Comparison of ENCODE assay signal across 15 cellular contexts in genomic region chr5:173233347-173234128, GRCh38. TPM values are rescaled to one million over a fixed set of nuclear protein-coding genes. Genes with fewer than 3 reads are reported as not detected.
DNase-seq lines count a peak whose midpoint lies in the region; ATAC-seq and TF ChIP-seq lines count a peak whose summit lies in the region.
"Had no signal": no experiment of that assay in that cellular context is flagged by ENCODE, and none has a peak within 500 bp of the region (broad histone marks: within the 10 kb centered on the region; RNA-seq: fewer than 3 reads in every experiment).

No MANE protein-coding gene starts in this region.

- H2AFZ ChIP-seq in trophoblast cell (ENCODE audit: insufficient read depth, low read length, poor library complexity), result no peak overlapping the region

- no peak overlapping the region for H2BK120ac ChIP-seq in trophoblast cell (ENCODE audit: insufficient read depth, low read length, poor library complexity)

- H2BK5ac ChIP-seq in trophoblast cell (ENCODE audit: low read depth, low read length, poor library complexity), result no peak overlapping the region

- H3K18ac ChIP-seq in trophoblast cell (ENCODE audit: low read length), result no peak overlapping the region

- no peak overlapping the region for H4K8ac ChIP-seq in trophoblast cell (ENCODE audit: low read depth, low read length)

- peak overlapping the region; percentile 28 for H3K4me2 ChIP-seq in trophoblast cell (ENCODE audit: low read length)
- H3K4me2 ChIP-seq: KMS-11 had no signal

- no peak for TF ChIP-seq POLR2A in esophagus muscularis mucosa (IDR thresholded peaks at IDR 0.05; ENCODE audit: low read depth)
- no peak for TF ChIP-seq POLR2A in prostate gland (IDR thresholded peaks at IDR 0.05)

- H3K36me3 ChIP-seq in esophagus muscularis mucosa, result peaks cover 0 to 18% (median 0%) of the 10 kb centered on the region in 4 donors
- H3K36me3 ChIP-seq in trophoblast cell (ENCODE audit: control insufficient read depth in 1 of 2, insufficient read depth in 2 of 2, low read length in 2 of 2), result no peaks in the 10 kb centered on the region
- no peaks in the 10 kb centered on the region for H3K36me3 ChIP-seq in prostate gland

- H3K23ac ChIP-seq in trophoblast cell (ENCODE audit: low read length), result no peak overlapping the region

- no peak overlapping the region for H3K27ac ChIP-seq in esophagus muscularis mucosa (replicated peaks in 1 of 4)
- H3K27ac ChIP-seq in trophoblast cell (ENCODE audit: low read depth, low read length), result no peak overlapping the region
- H3K27ac ChIP-seq in prostate gland, result no peak overlapping the region
- H3K27ac ChIP-seq: KMS-11 had no signal

- no peak overlapping the region for H3K9ac ChIP-seq in trophoblast cell (ENCODE audit: low read length)
- H3K9ac ChIP-seq: KMS-11 had no signal

- peak; percentile 43 for DNase-seq in ELF-1 (ENCODE audit: low read depth, low spot score)
- DNase-seq in HEK293T (ENCODE audit: extremely low spot score), result no peak
- DNase-seq in esophagus muscularis mucosa (ENCODE audit: extremely low spot score), result no peak
- no peak for DNase-seq in trophoblast cell
- DNase-seq in prostate gland (ENCODE audit: low spot score), result no peak
- no peak for DNase-seq in dermis blood vessel endothelial cell
- DNase-seq: central memory CD4-positive, alpha-beta T cell; HFFc6; immature natural killer cell; naive B cell; T1000 had no signal

- H3K14ac ChIP-seq in trophoblast cell (ENCODE audit: low read length), result no peak overlapping the region

- H3K79me2 ChIP-seq in trophoblast cell (ENCODE audit: control insufficient read depth, insufficient read depth, low read length, poor library complexity), result no peaks in the 10 kb centered on the region

- H3K27me3 ChIP-seq in esophagus muscularis mucosa (peaks cover 9 to 100% (median 89%) of the 10 kb centered on the region in 4 donors), trophoblast cell (ENCODE audit: insufficient read depth, low read length) (peaks cover 98% of the 10 kb centered on the region), prostate gland (replicated peaks; ENCODE audit: insufficient read depth) (peaks cover 53% of the 10 kb centered on the region)

- CTCF ChIA-PET in HEK293T (lab: Yijun Ruan, JAX), result no interaction called here

- H3K79me1 ChIP-seq in trophoblast cell (ENCODE audit: low read length), result no peaks in the 10 kb centered on the region

- no peaks in the 10 kb centered on the region for H3K9me3 ChIP-seq in esophagus muscularis mucosa
- H3K9me3 ChIP-seq in trophoblast cell (ENCODE audit: insufficient read depth, low read depth, low read length), result peaks cover 6% of the 10 kb centered on the region
- no peaks in the 10 kb centered on the region for H3K9me3 ChIP-seq in prostate gland

- H3K4me1 ChIP-seq in esophagus muscularis mucosa (peaks cover 47 to 77% (median 63%) of the 10 kb centered on the region in 4 donors), trophoblast cell (ENCODE audit: control insufficient read depth in 1 of 2, insufficient read depth in 2 of 2, low read length in 2 of 2) (peaks cover 13 to 15% of the 10 kb centered on the region in 2 experiments), prostate gland (replicated peaks) (peaks cover 10% of the 10 kb centered on the region)

- no peak overlapping the region for H4K12ac ChIP-seq in trophoblast cell (ENCODE audit: low read depth, low read length)

- H3K4me3 ChIP-seq in esophagus muscularis mucosa (peak overlapping the region; percentile 11 to 45 (median 26)), trophoblast cell (ENCODE audit: low read depth, low read length) (no peak overlapping the region), prostate gland (no peak overlapping the region)

- 22% methylated on average over 37 of the region's 43 CpGs for WGBS in esophagus muscularis mucosa
- WGBS in trophoblast cell (ENCODE audit: extremely low coverage, insufficient coverage, insufficient read length), result no CpG with 5 or more reads among the region's 43 CpGs
- WGBS in prostate gland, result 12% methylated on average over 43 of the region's 43 CpGs

- TF ChIP-seq EP300 in esophagus muscularis mucosa (IDR thresholded peaks at IDR 0.05), result no peak

- H2AK5ac ChIP-seq in trophoblast cell (ENCODE audit: low read length), result no peak overlapping the region

- intact Hi-C loops in esophagus muscularis mucosa (cut with DNase I) (no loop called here), prostate gland (cut with DNase I) (no loop called here)

- H3K4ac ChIP-seq in trophoblast cell (ENCODE audit: low read depth, low read length), result no peak overlapping the region

- no peak for ATAC-seq in HG02588 (IDR thresholded peaks at IDR 0.05; ENCODE audit: unreplicated experiment)
- ATAC-seq: stimulated activated memory B cell treated with anti-CD40 and anti-IgM and Interleukin-4, amounts not matched to agents 10 μg/mL and 1 μg/mL and 100 μg/mL, for 72 hours had no signal

- POLR2A ChIA-PET in HEK293T (lab: Yijun Ruan, JAX), result interaction anchor here (1.7 kb wide), 1 partner anchor 12 kb away, joined by 6 read pairs; no protein-coding TSS in a partner anchor

- H4K91ac ChIP-seq in trophoblast cell (ENCODE audit: low read depth, low read length), result no peak overlapping the region

- TF ChIP-seq CTCF in esophagus muscularis mucosa (IDR thresholded peaks at IDR 0.05) (no peak), prostate gland (IDR thresholded peaks at IDR 0.05) (no peak)

- H2BK12ac ChIP-seq in trophoblast cell (ENCODE audit: low read length), result no peak overlapping the region

TF ChIP-seq in HEK293T, 16 proteins besides CTCF, POLR2A, EP300 and RAD21:
- no peak for TF ChIP-seq PKNOX1 (IDR thresholded peaks at IDR 0.05)
- TF ChIP-seq ZNF384 (IDR thresholded peaks at IDR 0.05), result peak; percentile 63

RNA-seq across cellular contexts. Expression of gene NKX2-5, which starts 1.5 kb away (rescaled TPM):
- not detected for total RNA-seq in esophagus muscularis mucosa
- 0.03 TPM in 2 replicates for polyA plus RNA-seq in trophoblast cell (2013)
- total RNA-seq in prostate gland, result not detected
- total RNA-seq in dermis blood vessel endothelial cell, result 0.28 TPM in 1 of 2 replicates, not detected in the other
- total RNA-seq: esophagus mucosa, HFFc6 had no signal
- polyA plus RNA-seq: immature natural killer cell had no signal

Comparison
In these comparisons a context has a peak if more than half of its experiments do, and no peak if none do; other contexts are left out.
1. H3K4me3 ChIP-seq: peak in esophagus muscularis mucosa (4 of 4); none in trophoblast cell (single experiment) and prostate gland (0 of 2).